25 cellular contexts compared by ENCODE assay signal in the genomic region with DNA sequence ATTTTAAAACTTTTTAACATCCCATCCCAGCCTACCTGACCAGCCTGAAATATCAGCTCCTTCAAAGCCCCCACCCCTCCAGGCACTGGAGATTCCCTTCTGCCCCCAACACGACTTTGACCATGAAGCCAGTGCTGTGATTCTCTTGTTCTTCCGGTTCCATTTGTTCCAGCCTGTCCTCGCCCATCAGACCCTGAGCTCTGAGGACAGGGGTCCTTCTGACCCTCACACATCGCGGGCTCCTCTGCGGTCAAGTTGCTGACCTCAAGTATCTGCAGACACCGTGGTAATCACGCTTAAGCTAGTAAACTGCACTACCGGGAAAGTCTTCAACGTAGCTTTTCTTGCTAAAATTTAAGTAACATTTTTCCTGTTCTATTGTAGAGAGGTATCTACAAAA.
"Had no signal": no experiment of that assay in that cellular context is flagged by ENCODE, and none has a peak within 500 bp of the region (broad histone marks: within the 10 kb centered on the region; RNA-seq: fewer than 3 reads in every experiment).

No MANE protein-coding gene starts in this region.

- H3K36me3 Mint-ChIP-seq: activated naive CD4-positive, alpha-beta T cell treated with anti-CD3 and anti-CD28 coated beads, Interleukin-2, amount 50 U/mL, for 24 hours; activated naive CD8-positive, alpha-beta T cell treated with anti-CD3 and anti-CD28 coated beads for 36 hours had no signal

- ATAC-seq: activated naive CD8-positive, alpha-beta T cell treated with anti-CD3 and anti-CD28 coated beads, Interleukin-2, amount 50 U/mL, for 24 hours; activated T-cell treated with anti-CD3 and anti-CD28 coated beads, Interleukin-2, amount 50 U/mL, for 72 hours; body of pancreas; esophagus mucosa had no signal

- H3K27ac Mint-ChIP-seq: activated CD4-positive, alpha-beta memory T cell treated with anti-CD3 and anti-CD28 coated beads, Interleukin-2, amount 10 ng/mL, durations not matched to agents 7 days and 5 days; activated CD4-positive, alpha-beta T cell treated with anti-CD3 and anti-CD28 coated beads, Interleukin-2, amount 10 ng/mL, durations not matched to agents 7 days and 5 days; activated naive CD4-positive, alpha-beta T cell treated with anti-CD3 and anti-CD28 coated beads for 36 hours; activated naive CD4-positive, alpha-beta T cell treated with anti-CD3 and anti-CD28 coated beads, Interleukin-2, amount 50 U/mL, for 24 hours; activated naive CD8-positive, alpha-beta T cell treated with anti-CD3 and anti-CD28 coated beads for 36 hours; activated naive CD8-positive, alpha-beta T cell treated with anti-CD3 and anti-CD28 coated beads, Interleukin-2, amount 50 U/mL, for 24 hours; activated T-cell treated with anti-CD3 and anti-CD28 coated beads, Interleukin-2, amount 50 U/mL, for 24 hours; activated T-cell treated with anti-CD3 and anti-CD28 coated beads, Interleukin-2, amount 50 U/mL, for 72 hours had no signal

- H3K9me3 ChIP-seq: adrenal gland, body of pancreas, colonic mucosa had no signal

- H3K9me3 Mint-ChIP-seq: activated CD4-positive, alpha-beta T cell treated with anti-CD3 and anti-CD28 coated beads, Interleukin-2, amount 10 ng/mL, durations not matched to agents 7 days and 5 days; activated naive CD4-positive, alpha-beta T cell treated with anti-CD3 and anti-CD28 coated beads for 36 hours; activated naive CD4-positive, alpha-beta T cell treated with anti-CD3 and anti-CD28 coated beads, Interleukin-2, amount 50 U/mL, for 24 hours; activated naive CD8-positive, alpha-beta T cell treated with anti-CD3 and anti-CD28 coated beads for 36 hours; activated naive CD8-positive, alpha-beta T cell treated with anti-CD3 and anti-CD28 coated beads, Interleukin-2, amount 50 U/mL, for 24 hours; activated T-cell treated with anti-CD3 and anti-CD28 coated beads, Interleukin-2, amount 50 U/mL, for 24 hours; activated T-cell treated with anti-CD3 and anti-CD28 coated beads, Interleukin-2, amount 50 U/mL, for 72 hours had no signal

- H3K4me3 Mint-ChIP-seq: activated CD4-positive, alpha-beta memory T cell treated with anti-CD3 and anti-CD28 coated beads, Interleukin-2, amount 10 ng/mL, durations not matched to agents 7 days and 5 days; activated CD4-positive, alpha-beta T cell treated with anti-CD3 and anti-CD28 coated beads, Interleukin-2, amount 10 ng/mL, durations not matched to agents 7 days and 5 days; activated naive CD4-positive, alpha-beta T cell treated with anti-CD3 and anti-CD28 coated beads for 36 hours; activated naive CD4-positive, alpha-beta T cell treated with anti-CD3 and anti-CD28 coated beads, Interleukin-2, amount 50 U/mL, for 24 hours; activated naive CD8-positive, alpha-beta T cell treated with anti-CD3 and anti-CD28 coated beads for 36 hours; activated naive CD8-positive, alpha-beta T cell treated with anti-CD3 and anti-CD28 coated beads, Interleukin-2, amount 50 U/mL, for 24 hours; activated T-cell treated with anti-CD3 and anti-CD28 coated beads, Interleukin-2, amount 50 U/mL, for 24 hours; activated T-cell treated with anti-CD3 and anti-CD28 coated beads, Interleukin-2, amount 50 U/mL, for 72 hours had no signal

- H3K4me1 ChIP-seq: adrenal gland, colonic mucosa had no signal

- H3K27me3 ChIP-seq: adrenal gland, colonic mucosa had no signal

- H3K36me3 ChIP-seq: adrenal gland, colonic mucosa had no signal

- H3K27me3 Mint-ChIP-seq: activated CD4-positive, alpha-beta memory T cell treated with anti-CD3 and anti-CD28 coated beads, Interleukin-2, amount 10 ng/mL, durations not matched to agents 7 days and 5 days; activated naive CD8-positive, alpha-beta T cell treated with anti-CD3 and anti-CD28 coated beads, Interleukin-2, amount 50 U/mL, for 24 hours had no signal

- H3K27ac ChIP-seq: adrenal gland, body of pancreas, colonic mucosa had no signal

- H3K4me3 ChIP-seq: adrenal gland, body of pancreas, colonic mucosa had no signal

- H3K4me1 Mint-ChIP-seq: activated CD4-positive, alpha-beta memory T cell treated with anti-CD3 and anti-CD28 coated beads, Interleukin-2, amount 10 ng/mL, durations not matched to agents 7 days and 5 days; activated CD4-positive, alpha-beta T cell treated with anti-CD3 and anti-CD28 coated beads, Interleukin-2, amount 10 ng/mL, durations not matched to agents 7 days and 5 days; activated naive CD4-positive, alpha-beta T cell treated with anti-CD3 and anti-CD28 coated beads, Interleukin-2, amount 50 U/mL, for 24 hours; activated naive CD8-positive, alpha-beta T cell treated with anti-CD3 and anti-CD28 coated beads for 36 hours; activated naive CD8-positive, alpha-beta T cell treated with anti-CD3 and anti-CD28 coated beads, Interleukin-2, amount 50 U/mL, for 24 hours had no signal

- DNase-seq: activated CD4-positive, alpha-beta memory T cell treated with anti-CD3 and anti-CD28 coated beads, Interleukin-2, amount 10 ng/mL, durations not matched to agents 7 days and 5 days; activated CD4-positive, alpha-beta T cell treated with anti-CD3 and anti-CD28 coated beads for 1 hour; activated CD4-positive, alpha-beta T cell treated with anti-CD3 and anti-CD28 coated beads for 4 hours; activated CD4-positive, alpha-beta T cell treated with anti-CD3 and anti-CD28 coated beads, Interleukin-2, amount 10 ng/mL, durations not matched to agents 7 days and 5 days; activated CD4-positive, alpha-beta T cell treated with anti-CD3 and anti-CD28 coated beads, Interleukin-2, amount 50 U/mL, for 4 hours; activated CD4-positive, CD25-positive, alpha-beta regulatory T cell; activated CD8-positive, alpha-beta memory T cell treated with anti-CD3 and anti-CD28 coated beads, Interleukin-2, amount 50 U/mL, for 48 hours; activated naive CD4-positive, alpha-beta T cell treated with anti-CD3 and anti-CD28 coated beads for 36 hours; activated naive CD8-positive, alpha-beta T cell treated with anti-CD3 and anti-CD28 coated beads for 36 hours; activated naive CD8-positive, alpha-beta T cell treated with anti-CD3 and anti-CD28 coated beads, Interleukin-2, amount 50 U/mL, for 24 hours; activated T-cell treated with anti-CD3 and anti-CD28 coated beads for 4 hours; activated T-cell treated with anti-CD3 and anti-CD28 coated beads, Interleukin-2, amount 50 U/mL, for 24 hours; activated T-cell treated with anti-CD3 and anti-CD28 coated beads, Interleukin-2, amount 50 U/mL, for 72 hours; adrenal gland; amygdala; aorta; body of pancreas; caudate nucleus; cerebellar nuclear complex; colonic mucosa; effector CD8-positive, alpha-beta T cell; foreskin fibroblast; T-helper 2 cell had no signal
